ENCODE assay signal across 23 cellular contexts in genomic region chr3:171307988-171308387, GRCh38.
"Had no signal": no experiment of that assay in that cellular context is flagged by ENCODE, and none has a peak within 500 bp of the region (broad histone marks: within the 10 kb centered on the region; RNA-seq: fewer than 3 reads in every experiment).

No MANE protein-coding gene starts in this region.

- H3K27ac Mint-ChIP-seq: naive B cell; stimulated activated naive B cell treated with anti-CD40 and anti-IgM and Interleukin-4, amounts not matched to agents 10 μg/mL and 1 μg/mL and 100 μg/mL, for 72 hours; stimulated activated naive CD8-positive, alpha-beta T cell treated with anti-CD3 and anti-CD28 coated beads, Interleukin-15, amount 100 ng/mL, for 72 hours had no signal

- DNase-seq: colonic mucosa; dermis blood vessel endothelial cell; esophagus squamous epithelium; foreskin fibroblast; glutamatergic neuron; kidney; left cardiac atrium; left ventricle myocardium superior; mesenchymal stem cell; midbrain; naive B cell; posterior cingulate gyrus; stimulated activated CD4-positive, alpha-beta T cell treated with anti-CD3 and anti-CD28 coated beads, Interleukin-2, amount 100 ng/mL, for 24 hours; stimulated activated CD4-positive, alpha-beta T cell treated with anti-CD3 and anti-CD28 coated beads, Interleukin-4, amount 100 ng/mL, for 4 hours; stimulated activated naive B cell treated with anti-CD40 and anti-IgM and Interleukin-4, amounts not matched to agents 10 μg/mL and 1 μg/mL and 100 μg/mL, for 72 hours; stimulated activated naive CD8-positive, alpha-beta T cell treated with anti-CD3 and anti-CD28 coated beads, Interleukin-15, amount 100 ng/mL, for 72 hours; testis; upper lobe of right lung had no signal

- H3K36me3 ChIP-seq: colonic mucosa, esophagus squamous epithelium, gastroesophageal sphincter, neutrophil, tibial nerve, upper lobe of right lung had no signal

- ATAC-seq: gastroesophageal sphincter; left cardiac atrium; left ventricle myocardium superior; sciatic nerve; stimulated activated naive B cell treated with anti-CD40 and anti-IgM and Interleukin-4, amounts not matched to agents 10 μg/mL and 1 μg/mL and 100 μg/mL, for 72 hours; stimulated activated naive CD8-positive, alpha-beta T cell treated with anti-CD3 and anti-CD28 coated beads, Interleukin-15, amount 100 ng/mL, for 72 hours; upper lobe of right lung had no signal

- FAIRE-seq: kidney had no signal

- H3K27me3 ChIP-seq: colonic mucosa, esophagus squamous epithelium, gastroesophageal sphincter, testis, tibial nerve, upper lobe of right lung had no signal

- H3K9me3 ChIP-seq: colonic mucosa, esophagus squamous epithelium, gastroesophageal sphincter, neutrophil, testis, upper lobe of right lung had no signal

- H3K27me3 Mint-ChIP-seq: naive B cell; stimulated activated naive CD8-positive, alpha-beta T cell treated with anti-CD3 and anti-CD28 coated beads, Interleukin-15, amount 100 ng/mL, for 72 hours had no signal

- H3K4me1 Mint-ChIP-seq: naive B cell; stimulated activated naive B cell treated with anti-CD40 and anti-IgM and Interleukin-4, amounts not matched to agents 10 μg/mL and 1 μg/mL and 100 μg/mL, for 72 hours had no signal

- H3K27ac ChIP-seq: colonic mucosa, neutrophil, testis, tibial nerve, upper lobe of right lung had no signal

- H3K4me1 ChIP-seq: colonic mucosa, testis, upper lobe of right lung had no signal

- H3K36me3 Mint-ChIP-seq: stimulated activated naive B cell treated with anti-CD40 and anti-IgM and Interleukin-4, amounts not matched to agents 10 μg/mL and 1 μg/mL and 100 μg/mL, for 72 hours had no signal

- H3K4me3 ChIP-seq: colonic mucosa, esophagus squamous epithelium, gastroesophageal sphincter, lung, testis, tibial nerve, upper lobe of right lung had no signal

- H3K4me3 Mint-ChIP-seq: naive B cell; stimulated activated naive B cell treated with anti-CD40 and anti-IgM and Interleukin-4, amounts not matched to agents 10 μg/mL and 1 μg/mL and 100 μg/mL, for 72 hours; stimulated activated naive CD8-positive, alpha-beta T cell treated with anti-CD3 and anti-CD28 coated beads, Interleukin-15, amount 100 ng/mL, for 72 hours had no signal
